ENCODE assay signal across 15 cellular contexts in the genomic region with DNA sequence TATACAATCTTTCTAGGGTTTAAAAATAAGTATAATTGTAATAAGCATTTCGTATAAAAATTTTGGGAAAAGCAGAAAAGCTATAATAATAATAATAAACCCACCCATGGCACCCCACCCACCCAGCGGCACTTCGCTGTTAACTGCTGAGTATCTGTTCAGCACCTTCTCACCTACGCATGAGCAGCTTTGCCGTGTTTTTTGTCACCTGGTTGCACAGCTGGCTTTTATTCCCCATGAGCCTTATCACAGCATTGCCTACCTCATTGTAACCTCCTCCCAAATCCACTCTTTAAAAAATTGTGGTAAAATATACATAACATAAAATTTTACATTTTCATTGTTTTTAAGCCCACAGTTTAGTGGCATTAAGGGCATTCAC. TPM values are rescaled to one million over a fixed set of nuclear protein-coding genes. Genes with fewer than 3 reads are reported as not detected.
DNase-seq lines count a peak whose midpoint lies in the region; ATAC-seq lines count a peak whose summit lies in the region.
"Had no signal": no experiment of that assay in that cellular context is flagged by ENCODE, and none has a peak within 500 bp of the region (broad histone marks: within the 10 kb centered on the region; RNA-seq: fewer than 3 reads in every experiment).

No MANE protein-coding gene starts in this region.

- no peaks in the 10 kb centered on the region for H3K36me3 Mint-ChIP-seq in activated T-cell treated with anti-CD3 and anti-CD28 coated beads, Interleukin-2, amount 50 U/mL, for 4 hours (ENCODE audit: insufficient read depth)

- no peak overlapping the region for H3K18ac ChIP-seq in neuronal stem cell (ENCODE audit: low read length)

- WGBS in neuronal stem cell (ENCODE audit: extremely low coverage in 2 of 2, insufficient read length in 2 of 2, insufficient replicate concordance in 1 of 2), 2 donors: no CpG with 5 or more reads among the region's 5 CpGs

- no peak overlapping the region for H3K4me3 ChIP-seq in neuronal stem cell (ENCODE audit: low read length in 2 of 2)

- no peak overlapping the region for H3K9ac ChIP-seq in neuronal stem cell (ENCODE audit: low read depth, low read length, poor library complexity)

- no peak overlapping the region for H3K4me3 Mint-ChIP-seq in activated T-cell treated with anti-CD3 and anti-CD28 coated beads, Interleukin-2, amount 50 U/mL, for 4 hours

- no peak overlapping the region for H3K27ac ChIP-seq in substantia nigra (ENCODE audit: low read depth, low read length, poor library complexity, severe bottlenecking)
- H3K27ac ChIP-seq in neuronal stem cell (replicated peaks; ENCODE audit: low read length): no peak overlapping the region
- H3K27ac ChIP-seq: HL-60 had no signal

- no peak overlapping the region for H2AFZ ChIP-seq in neuronal stem cell (ENCODE audit: low read length)

- H3K9me3 ChIP-seq in neuronal stem cell (replicated peaks in 1 of 2; ENCODE audit: control insufficient read depth in 2 of 2, insufficient read depth in 1 of 2, low read depth in 1 of 2, low read length in 2 of 2): no peaks in the 10 kb centered on the region

- peaks cover 8% of the 10 kb centered on the region for H3K27me3 Mint-ChIP-seq in activated T-cell treated with anti-CD3 and anti-CD28 coated beads, Interleukin-2, amount 50 U/mL, for 4 hours (ENCODE audit: low read depth)

- no peak overlapping the region for H2AK5ac ChIP-seq in neuronal stem cell (ENCODE audit: low read depth, low read length)

- no peak overlapping the region for H3K4me2 ChIP-seq in neuronal stem cell (ENCODE audit: insufficient read depth, low read length, poor library complexity, severe bottlenecking)

- no peak overlapping the region for H3K23ac ChIP-seq in neuronal stem cell (ENCODE audit: low read depth, low read length, poor library complexity)

- H3K9me3 Mint-ChIP-seq in activated T-cell treated with anti-CD3 and anti-CD28 coated beads, Interleukin-2, amount 50 U/mL, for 4 hours: no peaks in the 10 kb centered on the region

- no peak overlapping the region for H3K14ac ChIP-seq in neuronal stem cell (ENCODE audit: low read length)

- H3K4ac ChIP-seq in neuronal stem cell (ENCODE audit: low read length): no peak overlapping the region

- H3K36me3 ChIP-seq in neuronal stem cell (replicated peaks in 1 of 2; ENCODE audit: control insufficient read depth in 2 of 2, insufficient read depth in 2 of 2, low read length in 2 of 2): no peaks in the 10 kb centered on the region

- H3K79me1 ChIP-seq in neuronal stem cell (ENCODE audit: low read depth, low read length): no peaks in the 10 kb centered on the region

- H2BK15ac ChIP-seq in neuronal stem cell (ENCODE audit: low read length): no peak overlapping the region

- ATAC-seq in GM19043 (IDR thresholded peaks at IDR 0.05; ENCODE audit: low read depth, unreplicated experiment) (peak; percentile 48), HG02678 (IDR thresholded peaks at IDR 0.05; ENCODE audit: unreplicated experiment) (peak; percentile 45), HG03442 (IDR thresholded peaks at IDR 0.05; ENCODE audit: unreplicated experiment) (peak; percentile 35)
- ATAC-seq in activated T-cell treated with anti-CD3 and anti-CD28 coated beads, Interleukin-2, amount 50 U/mL, for 4 hours: no peak

- H2BK120ac ChIP-seq in neuronal stem cell (ENCODE audit: low read depth, low read length): no peak overlapping the region

- H3K4me1 Mint-ChIP-seq in activated T-cell treated with anti-CD3 and anti-CD28 coated beads, Interleukin-2, amount 50 U/mL, for 4 hours (ENCODE audit: low read depth): no peaks in the 10 kb centered on the region

- DNase-seq in D341Med (ENCODE audit: low spot score) (peak; percentile 14), substantia nigra (lab: John Stamatoyannopoulos, UW) (no peak), neuronal stem cell (ENCODE audit: low spot score) (no peak), NCI-H82 treated with DMSO at 0.1 percent for 48 hours (lab: John Stamatoyannopoulos, UW; ENCODE audit: unreplicated experiment) (no peak)
- no peak for DNase-seq in activated T-cell treated with anti-CD3 and anti-CD28 coated beads, Interleukin-2, amount 50 U/mL, for 4 hours
- DNase-seq: activated CD4-positive, CD25-positive, alpha-beta regulatory T cell treated with anti-CD3 and anti-CD28 coated beads, Interleukin-2, amount 50 U/mL, for 72 hours; COR-L47; dermis blood vessel endothelial cell; midbrain; trophoblast cell had no signal

- peaks cover 0 to 2% of the 10 kb centered on the region in 2 donors for H3K4me1 ChIP-seq in neuronal stem cell (ENCODE audit: control insufficient read depth in 2 of 2, insufficient read depth in 1 of 2, low read depth in 1 of 2, low read length in 2 of 2)

- H2BK12ac ChIP-seq in neuronal stem cell (ENCODE audit: low read length): no peak overlapping the region

- no peak overlapping the region for H4K8ac ChIP-seq in neuronal stem cell (ENCODE audit: low read depth, low read length)

- H2BK5ac ChIP-seq in neuronal stem cell (ENCODE audit: low read length): no peak overlapping the region

- H4K91ac ChIP-seq in neuronal stem cell (ENCODE audit: low read depth, low read length, poor library complexity): no peak overlapping the region

- no peaks in the 10 kb centered on the region for H3K27me3 ChIP-seq in neuronal stem cell (ENCODE audit: control insufficient read depth in 3 of 3, insufficient read depth in 3 of 3, low read depth in 1 of 3, low read length in 3 of 3)

RNA-seq across cellular contexts. Expression of a gene that starts 34.7 kb away (rescaled TPM):
- 1.5 TPM for polyA plus RNA-seq in neuronal stem cell (2013, experiment 1 of 2)
- 1.6 TPM for polyA plus RNA-seq in neuronal stem cell (2013, experiment 2 of 2)
- under 1 TPM; 0.08 to 0.32 (median 0.14) TPM for total RNA-seq in activated T-cell treated with anti-CD3 and anti-CD28 coated beads, Interleukin-2, amount 50 U/mL, for 4 hours
- total RNA-seq: A673 had no signal

Comparison
In these comparisons a context has a peak if more than half of its experiments do, and no peak if none do; other contexts are left out.
1. ATAC-seq: peak in GM19043 (single experiment), HG02678 (single experiment) and HG03442 (single experiment); none in activated T-cell treated with anti-CD3 and anti-CD28 coated beads, Interleukin-2, amount 50 U/mL, for 4 hours (0 of 2).